15 cellular contexts compared by ENCODE assay signal in the genomic region with DNA sequence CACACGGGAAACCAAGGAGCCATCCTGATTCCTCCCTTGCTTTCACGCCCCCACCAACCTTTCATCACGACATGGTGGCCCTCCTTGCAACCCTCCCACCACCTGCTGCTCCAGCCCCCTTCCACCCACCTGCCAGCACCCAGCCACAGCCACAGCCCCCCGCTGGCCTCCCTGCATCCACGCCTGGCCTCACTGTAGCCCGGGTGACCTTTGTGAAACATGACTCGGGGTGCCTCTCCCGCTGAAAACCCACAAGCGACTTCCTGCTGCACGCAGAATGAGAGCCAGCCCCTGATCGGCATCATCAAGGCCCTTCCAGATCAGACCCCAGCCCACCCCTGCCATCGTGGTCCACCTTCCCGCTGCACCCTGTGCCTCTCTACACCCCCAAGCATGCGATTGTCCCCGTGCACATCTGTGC. TPM values are rescaled to one million over a fixed set of nuclear protein-coding genes. Genes with fewer than 3 reads are reported as not detected.
A peak's percentile ranks its signal among the peaks of the same experiment; 100 is the strongest.
DNase-seq lines count a peak whose midpoint lies in the region; ATAC-seq, FAIRE-seq and TF ChIP-seq lines count a peak whose summit lies in the region.
"Had no signal": no experiment of that assay in that cellular context is flagged by ENCODE, and none has a peak within 500 bp of the region (broad histone marks: within the 10 kb centered on the region; RNA-seq: fewer than 3 reads in every experiment).

No MANE protein-coding gene starts in this region.

- no peak for TF ChIP-seq CTCF in activated CD8-positive, alpha-beta T cell treated with anti-CD3 and anti-CD28 coated beads for 36 hours (IDR thresholded peaks at IDR 0.05)

- H3K27me3 Mint-ChIP-seq in activated CD8-positive, alpha-beta T cell treated with anti-CD3 and anti-CD28 coated beads for 36 hours = no peaks in the 10 kb centered on the region
- H3K27me3 Mint-ChIP-seq in central memory CD8-positive, alpha-beta T cell = no peaks in the 10 kb centered on the region

- intact Hi-C loops in activated CD8-positive, alpha-beta T cell treated with anti-CD3 and anti-CD28 coated beads for 36 hours (cut with micrococcal nuclease) = loop anchor here (5.0 kb wide), 1 partner anchor 46 kb away; the partner anchor contains the start of gene PLEKHF1

- H3K9me3 ChIP-seq in small intestine (ENCODE audit: control insufficient read depth, low read depth) = no peaks in the 10 kb centered on the region
- H3K9me3 ChIP-seq: Caco-2, SJSA1 had no signal

- 39 to 72% (median 44%) methylated on average over 14 to 15 of the region's 15 CpGs for WGBS in small intestine, 3 donors

- peak overlapping the region; percentile 9 for H3K4me3 Mint-ChIP-seq in activated CD8-positive, alpha-beta T cell treated with anti-CD3 and anti-CD28 coated beads for 36 hours
- peak overlapping the region; percentile 84 for H3K4me3 Mint-ChIP-seq in central memory CD8-positive, alpha-beta T cell

- H3K27me3 ChIP-seq in small intestine (ENCODE audit: control insufficient read depth in 2 of 2, insufficient read depth in 2 of 2, low read length in 2 of 2) = no peaks in the 10 kb centered on the region
- H3K27me3 ChIP-seq: SJSA1 had no signal

- H3K27ac ChIP-seq in small intestine (ENCODE audit: low read depth in 1 of 2, low read length in 1 of 2) = no peak overlapping the region
- H3K27ac ChIP-seq: SJSA1 had no signal

- no peaks in the 10 kb centered on the region for H3K36me3 Mint-ChIP-seq in activated CD8-positive, alpha-beta T cell treated with anti-CD3 and anti-CD28 coated beads for 36 hours (ENCODE audit: low read depth)
- H3K36me3 Mint-ChIP-seq in central memory CD8-positive, alpha-beta T cell (ENCODE audit: insufficient read depth) = peaks cover 18% of the 10 kb centered on the region

- H3K9me3 Mint-ChIP-seq in activated CD8-positive, alpha-beta T cell treated with anti-CD3 and anti-CD28 coated beads for 36 hours = no peaks in the 10 kb centered on the region
- no peaks in the 10 kb centered on the region for H3K9me3 Mint-ChIP-seq in central memory CD8-positive, alpha-beta T cell

- peak; percentile 70 for ATAC-seq in activated CD8-positive, alpha-beta T cell treated with anti-CD3 and anti-CD28 coated beads for 36 hours
- no peak for ATAC-seq in central memory CD8-positive, alpha-beta T cell (replicated peaks; ENCODE audit: extremely low read depth, poor library complexity, severe bottlenecking)
- ATAC-seq in HG02870 (IDR thresholded peaks at IDR 0.05; ENCODE audit: unreplicated experiment) = no peak

- POLR2A ChIA-PET in activated CD8-positive, alpha-beta T cell treated with anti-CD3 and anti-CD28 coated beads for 36 hours (lab: Charles Lee) = interaction anchor here (1.1 to 4.2 kb wide), 7 partner anchors 11 to 95 kb away, joined by 3 to 28 read pairs (median 15); partner anchors contain the start of genes PLEKHF1 and POP4

- FAIRE-seq in small intestine (lab: Jason Lieb, UNC) = no peak

- peaks cover 51% of the 10 kb centered on the region for H3K4me1 Mint-ChIP-seq in activated CD8-positive, alpha-beta T cell treated with anti-CD3 and anti-CD28 coated beads for 36 hours (ENCODE audit: low read depth)
- peaks cover 54% of the 10 kb centered on the region for H3K4me1 Mint-ChIP-seq in central memory CD8-positive, alpha-beta T cell

- no peak overlapping the region for H3K4me3 ChIP-seq in small intestine (ENCODE audit: low read depth in 1 of 2, low read length in 2 of 2)
- H3K4me3 ChIP-seq: SJSA1 had no signal

- peak; percentile 30 for DNase-seq in GM19238 (ENCODE audit: insufficient read length, low spot score)
- peak; percentile 86 for DNase-seq in activated CD8-positive, alpha-beta T cell treated with anti-CD3 and anti-CD28 coated beads for 36 hours
- no peak for DNase-seq in central memory CD8-positive, alpha-beta T cell (ENCODE audit: low spot score in 2 of 2)
- DNase-seq in stimulated activated CD4-positive, alpha-beta T cell treated with anti-CD3 and anti-CD28 coated beads, TNF-alpha, amount 100 ng/mL, for 24 hours (ENCODE audit: low read depth in 3 of 3) = peak in 2 of 3 experiments; percentile 22 to 67
- no peak for DNase-seq in NCI-H2171 treated with DMSO at 0.1 percent for 48 hours (lab: John Stamatoyannopoulos, UW)
- no peak for DNase-seq in NCI-H2227 (lab: John Stamatoyannopoulos, UW; ENCODE audit: unreplicated experiment)
- DNase-seq in small intestine = no peak
- DNase-seq: Caco-2, cortex of kidney, Karpas-422, mesenchymal stem cell, NCI-H510A treated with DMSO at 0.1 percent for 48 hours, retina had no signal

- no peaks in the 10 kb centered on the region for H3K4me1 ChIP-seq in small intestine (ENCODE audit: control insufficient read depth in 2 of 2, insufficient read depth in 1 of 2, low read depth in 1 of 2, low read length in 1 of 2)
- H3K4me1 ChIP-seq: Caco-2, SJSA1 had no signal

- CTCF ChIA-PET in activated CD8-positive, alpha-beta T cell treated with anti-CD3 and anti-CD28 coated beads for 36 hours (lab: Charles Lee) = interaction anchor here (0.9 to 10.6 kb wide), 8 partner anchors 11 to 96 kb away, joined by 3 to 115 read pairs (median 7); partner anchors contain the start of genes PLEKHF1 and POP4

- peak overlapping the region; percentile 83 for H3K27ac Mint-ChIP-seq in activated CD8-positive, alpha-beta T cell treated with anti-CD3 and anti-CD28 coated beads for 36 hours
- H3K27ac Mint-ChIP-seq in central memory CD8-positive, alpha-beta T cell (ENCODE audit: low read depth) = peak overlapping the region; percentile 69

- no peaks in the 10 kb centered on the region for H3K36me3 ChIP-seq in small intestine (ENCODE audit: control insufficient read depth in 2 of 2, insufficient read depth in 2 of 2, low read length in 2 of 2)

RNA-seq across cellular contexts. Expression of gene POP4, which starts 14.9 kb away (rescaled TPM):
- total RNA-seq in activated CD8-positive, alpha-beta T cell treated with anti-CD3 and anti-CD28 coated beads for 36 hours = 10 to 100 TPM; 84.7 to 89.5 TPM
- polyA plus RNA-seq in small intestine = 100 to 1,000 TPM in 1 of 3 donors, 10 to 100 TPM in 2; 79.9 to 102 (median 81.6) TPM

RNA-seq across cellular contexts. Expression of gene PLEKHF1, which starts 44.3 kb away (rescaled TPM):
- 10 to 100 TPM; 30.4 to 31.7 TPM for total RNA-seq in activated CD8-positive, alpha-beta T cell treated with anti-CD3 and anti-CD28 coated beads for 36 hours
- polyA plus RNA-seq in small intestine = 10 to 100 TPM in 2 of 3 donors, 1 to 10 TPM in 1; 2.2 to 12.2 (median 12.0) TPM

Comparison
In these comparisons a context has a peak if more than half of its experiments do, and no peak if none do; other contexts are left out.
1. DNase-seq: peak in GM19238 (single experiment), activated CD8-positive, alpha-beta T cell treated with anti-CD3 and anti-CD28 coated beads for 36 hours (single experiment) and stimulated activated CD4-positive, alpha-beta T cell treated with anti-CD3 and anti-CD28 coated beads, TNF-alpha, amount 100 ng/mL, for 24 hours (2 of 3); none in central memory CD8-positive, alpha-beta T cell (0 of 2), NCI-H2171 treated with DMSO at 0.1 percent for 48 hours (single experiment), NCI-H2227 (single experiment) and small intestine (single experiment).